Comparison of ENCODE assay signal across 16 cellular contexts in genomic region chr2:181268174-181268867, GRCh38.
A peak's percentile ranks its signal among the peaks of the same experiment; 100 is the strongest.
DNase-seq lines count a peak whose midpoint lies in the region; ATAC-seq, FAIRE-seq and TF ChIP-seq lines count a peak whose summit lies in the region.
"Had no signal": no experiment of that assay in that cellular context is flagged by ENCODE, and none has a peak within 500 bp of the region (broad histone marks: within the 10 kb centered on the region; RNA-seq: fewer than 3 reads in every experiment).

No MANE protein-coding gene starts in this region.

- H3K27me3 ChIP-seq in GM12878 (replicated peaks in 1 of 2; ENCODE audit: control insufficient read depth in 2 of 2, insufficient read depth in 2 of 2, low read length in 1 of 2) (no peaks in the 10 kb centered on the region), testis (no peaks in the 10 kb centered on the region), suprapubic skin (no peaks in the 10 kb centered on the region)
- H3K27me3 ChIP-seq: left lung had no signal

- H3K9ac ChIP-seq in GM12878 (ENCODE audit: control insufficient read depth, insufficient read depth, low read length), result no peak overlapping the region

- no peak overlapping the region; the same call in 1 of the 2 replicates for H2AFZ ChIP-seq in GM12878 (ENCODE audit: control insufficient read depth, low read depth, low read length)

- in situ Hi-C loops in GM12878 (cut with MboI), result no loop called here

- TF ChIP-seq CTCF in GM12878 (IDR thresholded peaks at IDR 0.05 in 2 of 3, conservative IDR thresholded peaks at IDR 0.05 in 1 of 3; ENCODE audit: control insufficient read depth in 2 of 3, extremely low read depth in 1 of 3, insufficient read depth in 1 of 3, low read depth in 3 of 3, low read length in 3 of 3), result no peak
- TF ChIP-seq CTCF in testis (IDR thresholded peaks at IDR 0.05), result no peak
- no peak for TF ChIP-seq CTCF in suprapubic skin (IDR thresholded peaks at IDR 0.05)

- POLR2A ChIA-PET in GM12878 (lab: Charles Lee), result no interaction called here

- H3K36me3 ChIP-seq in GM12878 (ENCODE audit: control insufficient read depth in 2 of 2, insufficient read depth in 2 of 2, low read length in 1 of 2) (no peaks in the 10 kb centered on the region), testis (ENCODE audit: low read depth, missing control alignments) (no peaks in the 10 kb centered on the region), suprapubic skin (no peaks in the 10 kb centered on the region)
- H3K36me3 ChIP-seq: left lung had no signal

- BruUV-seq in GM12878 (replicated peaks; lab: Mats Ljungman, UMichigan), result no TSS peak

- ATAC-seq in GM18858 (IDR thresholded peaks at IDR 0.05; ENCODE audit: unreplicated experiment) (peak; percentile 69), GM21619 (IDR thresholded peaks at IDR 0.05; ENCODE audit: unreplicated experiment) (peak; percentile 67), HG03175 (IDR thresholded peaks at IDR 0.05; ENCODE audit: unreplicated experiment) (peak; percentile 65), GM12878 (peak; percentile 48), GM19463 (IDR thresholded peaks at IDR 0.05; ENCODE audit: unreplicated experiment) (no peak)
- ATAC-seq: left lung, right cardiac atrium had no signal

- H3K4me2 ChIP-seq in GM12878 (ENCODE audit: control insufficient read depth, insufficient read depth), result no peak overlapping the region

- SMC1A ChIA-PET in GM12878 (lab: Charles Lee; ENCODE audit: uncharacterized antibody, unreplicated experiment), result interaction anchor here (1.1 kb wide), 1 partner anchor 10 kb away, joined by 3 read pairs; no protein-coding TSS in a partner anchor

- RAD21 ChIA-PET in GM12878 (lab: Charles Lee; ENCODE audit: unreplicated experiment), result interaction anchor here (0.7 kb wide), 1 partner anchor 38 kb away, joined by 3 read pairs; no protein-coding TSS in a partner anchor

- TF ChIP-seq RAD21 in GM12878 (IDR thresholded peaks at IDR 0.05; ENCODE audit: insufficient read depth, low read depth, low read length), result no peak

- 44% methylated on average over 3 of the region's 3 CpGs for WGBS in GM12878 (ENCODE audit: insufficient coverage, insufficient replicate concordance, low lambda C conversion rate, missing lambda C conversion rate)
- 78 to 82% methylated on average over 3 of the region's 3 CpGs for whole genome bisulfite sequencing in testis, 2 donors
- 75% methylated on average over 3 of the region's 3 CpGs for WGBS in suprapubic skin

- DNase-seq in GM12878 (ENCODE audit: low read depth, low spot score) (no peak), testis (no peak), suprapubic skin (ENCODE audit: low spot score in 2 of 2) (no peak)
- DNase-seq: activated CD4-positive, alpha-beta T cell treated with anti-CD3 and anti-CD28 coated beads, Interleukin-2, amount 50 U/mL, for 1 hour; activated naive CD4-positive, alpha-beta T cell treated with Interleukin-2 at 50 U/mL for 16 hours; glutamatergic neuron; HFFc6; left lung; NCI-H1930; nephron progenitor cell; right cardiac atrium had no signal

- H3K4me3 ChIP-seq in GM12878 (no peak overlapping the region), testis (no peak overlapping the region), suprapubic skin (no peak overlapping the region)
- H3K4me3 ChIP-seq: left lung had no signal

- H3K9me3 ChIP-seq in GM12878 (replicated peaks; ENCODE audit: control insufficient read depth, insufficient read depth, low read length) (no peaks in the 10 kb centered on the region; the same call in 2 of the 3 replicates), testis (no peaks in the 10 kb centered on the region), suprapubic skin (no peaks in the 10 kb centered on the region)
- H3K9me3 ChIP-seq: left lung had no signal

- TF ChIP-seq POLR2A in GM12878 (IDR thresholded peaks at IDR 0.05; ENCODE audit: low read depth, low read length), result no peak
- TF ChIP-seq POLR2A in testis (IDR thresholded peaks at IDR 0.05), result no peak
- TF ChIP-seq POLR2A in suprapubic skin (IDR thresholded peaks at IDR 0.05), result no peak

- H3K27ac ChIP-seq in GM12878 (ENCODE audit: control insufficient read depth, insufficient read depth) (no peak overlapping the region), testis (no peak overlapping the region), suprapubic skin (no peak overlapping the region)
- H3K27ac ChIP-seq: left lung had no signal

- H4K20me1 ChIP-seq in GM12878 (ENCODE audit: control insufficient read depth, insufficient read depth), result no peaks in the 10 kb centered on the region

- intact Hi-C loops in GM12878 (cut with micrococcal nuclease; ENCODE audit: unreplicated experiment), result no loop called here
- intact Hi-C loops in testis (cut with DNase I; ENCODE audit: low total_unique reads), result no loop called here

- no peak for FAIRE-seq in GM12878 (lab: Jason Lieb, UNC)
- FAIRE-seq: G401.6 had no signal

- no peaks in the 10 kb centered on the region for H3K79me2 ChIP-seq in GM12878 (ENCODE audit: control insufficient read depth, insufficient read depth, low read length)

- H3K4me1 ChIP-seq in GM12878 (ENCODE audit: control insufficient read depth, insufficient read depth, low read length) (peaks cover 3% of the 10 kb centered on the region; the same call in 1 of the 2 replicates), testis (no peaks in the 10 kb centered on the region), suprapubic skin (no peaks in the 10 kb centered on the region)
- H3K4me1 ChIP-seq: left lung had no signal

- CTCF ChIA-PET in GM12878 (lab: Yijun Ruan, JAX), result interaction anchor here (1.4 to 1.5 kb wide), 2 partner anchors 11 to 37 kb away, joined by 3 read pairs; no protein-coding TSS in a partner anchor

- TF ChIP-seq EP300 in GM12878 (IDR thresholded peaks at IDR 0.05; ENCODE audit: borderline replicate concordance in 1 of 2, control insufficient read depth in 1 of 2, low read depth in 2 of 2, low read length in 2 of 2), result no peak
- no peak for TF ChIP-seq EP300 in suprapubic skin (IDR thresholded peaks at IDR 0.05)

TF ChIP-seq in GM12878, 131 proteins besides CTCF, POLR2A, EP300 and RAD21 (continues in another document):
- TF ChIP-seq ZBTB40 (IDR thresholded peaks at IDR 0.05; ENCODE audit: borderline replicate concordance) (no peak), JUNB (IDR thresholded peaks at IDR 0.05) (peak; percentile 52; the same call in 1 of the 2 replicates), ZNF24 (IDR thresholded peaks at IDR 0.05) (no peak), HDGF (IDR thresholded peaks at IDR 0.05) (no peak), RUNX3 (IDR thresholded peaks at IDR 0.05; ENCODE audit: low read length) (peak; percentile 79), NR2C2 (IDR thresholded peaks at IDR 0.05; ENCODE audit: borderline replicate concordance, control insufficient read depth, insufficient read length, low read depth) (no peak), HCFC1 (IDR thresholded peaks at IDR 0.05; ENCODE audit: low read length) (no peak), EZH2 (IDR thresholded peaks at IDR 0.05; ENCODE audit: borderline replicate concordance, control insufficient read depth, low read depth, low read length) (no peak), PBX3 (IDR thresholded peaks at IDR 0.05; ENCODE audit: insufficient replicate concordance, low read depth, low read length) (no peak), IKZF1 (conservative IDR thresholded peaks at IDR 0.05) (no peak), FOXK2 (IDR thresholded peaks at IDR 0.05) (no peak), MEF2A (IDR thresholded peaks at IDR 0.05; ENCODE audit: insufficient read depth, low read depth, low read length) (peak; percentile 45; the same call in 1 of the 2 replicates)
